In genomic region chr4:94540476-94540875, GRCh38 we compare ENCODE assay signal across 16 cellular contexts.
DNase-seq lines count a peak whose midpoint lies in the region; ATAC-seq and TF ChIP-seq lines count a peak whose summit lies in the region.
"Had no signal": no experiment of that assay in that cellular context is flagged by ENCODE, and none has a peak within 500 bp of the region (broad histone marks: within the 10 kb centered on the region; RNA-seq: fewer than 3 reads in every experiment).

No MANE protein-coding gene starts in this region.

- TF ChIP-seq POLR2A in heart left ventricle (IDR thresholded peaks at IDR 0.05) (no peak), uterus (IDR thresholded peaks at IDR 0.05) (no peak)

- H3K9me2 ChIP-seq in PC-9 (ENCODE audit: insufficient read depth) (no peaks in the 10 kb centered on the region), hepatocyte (replicated peaks; ENCODE audit: insufficient read depth) (no peaks in the 10 kb centered on the region)

- H2AFZ ChIP-seq in PC-9, result no peak overlapping the region
- H2AFZ ChIP-seq in hepatocyte, result no peak overlapping the region

- H3F3A ChIP-seq in PC-9 (ENCODE audit: insufficient read depth, low read depth), result peaks cover 43% of the 10 kb centered on the region

- peak overlapping the region in 8 of 12 donors; percentile 2 to 52 (median 38) for H3K27ac ChIP-seq in heart left ventricle
- no peak overlapping the region for H3K27ac ChIP-seq in right cardiac atrium (ENCODE audit: low read length)
- peak overlapping the region; percentile 75 for H3K27ac ChIP-seq in PC-9
- H3K27ac ChIP-seq in hepatocyte, result peak overlapping the region; percentile 27
- peak overlapping the region; percentile 14 to 99 for H3K27ac ChIP-seq in uterus
- H3K27ac ChIP-seq in CD8-positive, alpha-beta T cell (ENCODE audit: low read depth, low read length), result no peak overlapping the region
- no peak overlapping the region for H3K27ac ChIP-seq in CD8-positive, alpha-beta memory T cell (ENCODE audit: low read depth, low read length)
- H3K27ac ChIP-seq: SJCRH30, upper lobe of left lung had no signal

- POLR2A ChIA-PET in PC-9 (lab: Charles Lee; ENCODE audit: unreplicated experiment), result interaction anchor here (0.7 kb wide), 1 partner anchor 25 kb away, joined by 5 read pairs; no protein-coding TSS in a partner anchor
- POLR2A ChIA-PET in CD8-positive, alpha-beta T cell (lab: Charles Lee), result no interaction called here
- POLR2A ChIA-PET in CD8-positive, alpha-beta memory T cell (lab: Charles Lee), result no interaction called here

- no peaks in the 10 kb centered on the region for H3K4me1 Mint-ChIP-seq in CD8-positive, alpha-beta T cell (ENCODE audit: low read depth)
- H3K4me1 Mint-ChIP-seq in CD8-positive, alpha-beta memory T cell, result peaks cover 0 to 5% (median 5%) of the 10 kb centered on the region in 3 donors

- H3K4me1 ChIP-seq in heart left ventricle (peaks cover 3 to 81% (median 51%) of the 10 kb centered on the region in 12 donors), right cardiac atrium (ENCODE audit: control insufficient read depth, insufficient read depth, low read length) (peaks cover 2% of the 10 kb centered on the region), PC-9 (replicated peaks; ENCODE audit: insufficient read depth) (peaks cover 49% of the 10 kb centered on the region), hepatocyte (ENCODE audit: insufficient read depth) (peaks cover 27% of the 10 kb centered on the region), uterus (peaks cover 0 to 18% of the 10 kb centered on the region in 2 donors)
- no peaks in the 10 kb centered on the region for H3K4me1 ChIP-seq in CD8-positive, alpha-beta T cell (ENCODE audit: insufficient read depth, low read length)
- no peaks in the 10 kb centered on the region for H3K4me1 ChIP-seq in CD8-positive, alpha-beta memory T cell (ENCODE audit: insufficient read depth, low read length)

- H3K27me3 ChIP-seq in heart left ventricle, result no peaks in the 10 kb centered on the region
- H3K27me3 ChIP-seq in right cardiac atrium (ENCODE audit: control insufficient read depth, insufficient read depth), result no peaks in the 10 kb centered on the region
- H3K27me3 ChIP-seq in PC-9 (ENCODE audit: insufficient read depth, low read depth), result no peaks in the 10 kb centered on the region
- no peaks in the 10 kb centered on the region for H3K27me3 ChIP-seq in hepatocyte
- no peaks in the 10 kb centered on the region for H3K27me3 ChIP-seq in uterus
- no peaks in the 10 kb centered on the region for H3K27me3 ChIP-seq in CD8-positive, alpha-beta T cell (ENCODE audit: insufficient read depth, low read length)
- H3K27me3 ChIP-seq in CD8-positive, alpha-beta memory T cell (ENCODE audit: insufficient read depth, low read length, poor library complexity, severe bottlenecking), result no peaks in the 10 kb centered on the region
- H3K27me3 ChIP-seq: SJCRH30, upper lobe of left lung had no signal

- no peak overlapping the region for H3K4me3 ChIP-seq in heart left ventricle
- H3K4me3 ChIP-seq in right cardiac atrium (ENCODE audit: low read length), result no peak overlapping the region
- H3K4me3 ChIP-seq in PC-9, result no peak overlapping the region
- no peak overlapping the region for H3K4me3 ChIP-seq in hepatocyte
- no peak overlapping the region for H3K4me3 ChIP-seq in uterus
- H3K4me3 ChIP-seq in CD8-positive, alpha-beta T cell (ENCODE audit: low read depth, low read length), result no peak overlapping the region
- no peak overlapping the region for H3K4me3 ChIP-seq in CD8-positive, alpha-beta memory T cell (ENCODE audit: low read length)
- H3K4me3 ChIP-seq: SJCRH30, upper lobe of left lung had no signal

- ATAC-seq in heart left ventricle (no peak), right cardiac atrium (no peak)
- ATAC-seq in CD8-positive, alpha-beta T cell, result no peak
- ATAC-seq: activated CD4-positive, alpha-beta T cell treated with anti-CD3 and anti-CD28 coated beads for 36 hours had no signal

- H3K27me3 Mint-ChIP-seq in CD8-positive, alpha-beta T cell (ENCODE audit: low read depth), result no peaks in the 10 kb centered on the region
- peaks cover 0 to 2% of the 10 kb centered on the region in 2 donors for H3K27me3 Mint-ChIP-seq in CD8-positive, alpha-beta memory T cell
- H3K27me3 Mint-ChIP-seq: activated CD4-positive, alpha-beta T cell treated with anti-CD3 and anti-CD28 coated beads for 36 hours; IgD-negative memory B cell had no signal

- H3K36me3 ChIP-seq in heart left ventricle, result peaks cover 0 to 7% (median 0%) of the 10 kb centered on the region in 9 donors
- H3K36me3 ChIP-seq in PC-9 (ENCODE audit: low read depth), result no peaks in the 10 kb centered on the region
- no peaks in the 10 kb centered on the region for H3K36me3 ChIP-seq in hepatocyte (replicated peaks; ENCODE audit: insufficient read depth, low read depth)
- no peaks in the 10 kb centered on the region for H3K36me3 ChIP-seq in uterus
- H3K36me3 ChIP-seq in CD8-positive, alpha-beta T cell (ENCODE audit: insufficient read depth, low read length), result no peaks in the 10 kb centered on the region
- no peaks in the 10 kb centered on the region for H3K36me3 ChIP-seq in CD8-positive, alpha-beta memory T cell (ENCODE audit: insufficient read depth, low read length)
- H3K36me3 ChIP-seq: SJCRH30, upper lobe of left lung had no signal

- H3K79me2 ChIP-seq in PC-9 (ENCODE audit: low read depth), result peaks cover 23% of the 10 kb centered on the region
- H3K79me2 ChIP-seq in hepatocyte, result peaks cover 50% of the 10 kb centered on the region

- H4K20me1 ChIP-seq in PC-9 (ENCODE audit: insufficient read depth), result no peaks in the 10 kb centered on the region
- H4K20me1 ChIP-seq in hepatocyte (ENCODE audit: insufficient read depth, poor library complexity, severe bottlenecking), result no peaks in the 10 kb centered on the region

- WGBS in heart left ventricle, 4 donors, result 18 to 63% (median 54%) methylated on average over 1 of the region's 1 CpG
- WGBS in right cardiac atrium, result 78% methylated on average over 1 of the region's 1 CpG
- 92% methylated on average over 1 of the region's 1 CpG for whole genome bisulfite sequencing in hepatocyte (ENCODE audit: low lambda C conversion rate, missing lambda C conversion rate)

- intact Hi-C loops in heart left ventricle (cut with DNase I), result loop anchor here in 2 of 10 donors (10.0 kb wide), 1 partner anchor 86 kb away; the partner anchor contains the start of gene PDLIM5 (in 2 of the 2)
- intact Hi-C loops in right cardiac atrium (cut with DNase I), result no loop called here
- intact Hi-C loops in PC-9 (cut with micrococcal nuclease; ENCODE audit: unreplicated experiment), result loop anchor here (1.0 kb wide), 1 partner anchor 18 kb away; no protein-coding TSS in a partner anchor
- intact Hi-C loops in uterus (cut with DNase I; ENCODE audit: low total_unique reads), result no loop called here
- intact Hi-C loops in CD8-positive, alpha-beta T cell (cut with DNase I, micrococcal nuclease), result no loop called here

- no peak for DNase-seq in heart left ventricle
- no peak for DNase-seq in right cardiac atrium
- peak; percentile 48 to 86 for DNase-seq in PC-9
- DNase-seq in hepatocyte (ENCODE audit: low spot score), result no peak
- DNase-seq in uterus, result no peak
- DNase-seq in CD8-positive, alpha-beta T cell, result no peak
- DNase-seq in CD8-positive, alpha-beta memory T cell, result no peak
- DNase-seq in activated gamma-delta T cell treated with Interleukin-2 at 50 U/mL for 16 hours, result no peak
- DNase-seq: activated CD4-positive, alpha-beta T cell treated with anti-CD3 and anti-CD28 coated beads for 36 hours; NCI-H1105 treated with DMSO at 0.1 percent for 48 hours; nucleus accumbens; SJCRH30; T-helper 9 cell had no signal

- TF ChIP-seq CTCF in heart left ventricle (IDR thresholded peaks at IDR 0.05) (no peak), PC-9 (conservative IDR thresholded peaks at IDR 0.05) (no peak), hepatocyte (IDR thresholded peaks at IDR 0.05; ENCODE audit: poor library complexity) (no peak), uterus (IDR thresholded peaks at IDR 0.05) (no peak)
- no peak for TF ChIP-seq CTCF in CD8-positive, alpha-beta T cell (IDR thresholded peaks at IDR 0.05)

- H3K9me3 ChIP-seq in heart left ventricle (no peaks in the 10 kb centered on the region), right cardiac atrium (ENCODE audit: control insufficient read depth, low read length) (no peaks in the 10 kb centered on the region), PC-9 (ENCODE audit: insufficient read depth, low read depth) (no peaks in the 10 kb centered on the region), hepatocyte (ENCODE audit: low read depth) (no peaks in the 10 kb centered on the region), uterus (no peaks in the 10 kb centered on the region)
- H3K9me3 ChIP-seq in CD8-positive, alpha-beta T cell (ENCODE audit: low read length), result no peaks in the 10 kb centered on the region
- H3K9me3 ChIP-seq in CD8-positive, alpha-beta memory T cell (ENCODE audit: low read length), result no peaks in the 10 kb centered on the region
- H3K9me3 ChIP-seq: SJCRH30, upper lobe of left lung had no signal

- no TSS peak for BruUV-seq in PC-9 (replicated peaks; lab: Mats Ljungman, UMichigan)

- no peak overlapping the region for H3K4me3 Mint-ChIP-seq in CD8-positive, alpha-beta T cell
- no peak overlapping the region for H3K4me3 Mint-ChIP-seq in CD8-positive, alpha-beta memory T cell
- H3K4me3 Mint-ChIP-seq: activated CD4-positive, alpha-beta T cell treated with anti-CD3 and anti-CD28 coated beads for 36 hours; CD14-positive monocyte; IgD-negative memory B cell had no signal

- H3K36me3 Mint-ChIP-seq in CD8-positive, alpha-beta T cell, result peaks cover 8% of the 10 kb centered on the region
- H3K36me3 Mint-ChIP-seq in CD8-positive, alpha-beta memory T cell, result peaks cover 0 to 5% (median 4%) of the 10 kb centered on the region in 3 donors

- no peaks in the 10 kb centered on the region for H3K9me3 Mint-ChIP-seq in CD8-positive, alpha-beta T cell
- H3K9me3 Mint-ChIP-seq in CD8-positive, alpha-beta memory T cell, result no peaks in the 10 kb centered on the region
- H3K9me3 Mint-ChIP-seq: CD14-positive monocyte, IgD-negative memory B cell had no signal

- H3K27ac Mint-ChIP-seq in CD8-positive, alpha-beta T cell, result no peak overlapping the region
- H3K27ac Mint-ChIP-seq in CD8-positive, alpha-beta memory T cell, result peak overlapping the region in 2 of 8 donors; percentile 2 to 20
- H3K27ac Mint-ChIP-seq: activated CD4-positive, alpha-beta T cell treated with anti-CD3 and anti-CD28 coated beads for 36 hours; IgD-negative memory B cell had no signal

- CTCF ChIA-PET in PC-9 (lab: Charles Lee), result interaction anchor here (0.6 to 0.8 kb wide), 2 partner anchors 9 to 236 kb away, joined by 3 read pairs; no protein-coding TSS in a partner anchor
- CTCF ChIA-PET in CD8-positive, alpha-beta T cell (lab: Charles Lee), result interaction anchor here (0.5 kb wide), 1 partner anchor 134 kb away, joined by 3 read pairs; no protein-coding TSS in a partner anchor
- CTCF ChIA-PET in CD8-positive, alpha-beta memory T cell (lab: Charles Lee), result no interaction called here

- H3K4me2 ChIP-seq in PC-9 (peak overlapping the region; percentile 50), hepatocyte (no peak overlapping the region)

Comparison
In these comparisons a context has a peak if more than half of its experiments do, and no peak if none do; other contexts are left out.
1. H3K27ac ChIP-seq: peak in heart left ventricle (8 of 12), PC-9 (single experiment), hepatocyte (single experiment) and uterus (2 of 2); none in right cardiac atrium (single experiment), CD8-positive, alpha-beta T cell (single experiment) and CD8-positive, alpha-beta memory T cell (single experiment).
2. DNase-seq: peak in PC-9 (2 of 2); none in heart left ventricle (0 of 5), right cardiac atrium (0 of 3), hepatocyte (single experiment), uterus (0 of 2), CD8-positive, alpha-beta T cell (0 of 7), CD8-positive, alpha-beta memory T cell (0 of 5) and activated gamma-delta T cell treated with Interleukin-2 at 50 U/mL for 16 hours (single experiment).